ENCODE assay signal across 10 cellular contexts in the genomic region with DNA sequence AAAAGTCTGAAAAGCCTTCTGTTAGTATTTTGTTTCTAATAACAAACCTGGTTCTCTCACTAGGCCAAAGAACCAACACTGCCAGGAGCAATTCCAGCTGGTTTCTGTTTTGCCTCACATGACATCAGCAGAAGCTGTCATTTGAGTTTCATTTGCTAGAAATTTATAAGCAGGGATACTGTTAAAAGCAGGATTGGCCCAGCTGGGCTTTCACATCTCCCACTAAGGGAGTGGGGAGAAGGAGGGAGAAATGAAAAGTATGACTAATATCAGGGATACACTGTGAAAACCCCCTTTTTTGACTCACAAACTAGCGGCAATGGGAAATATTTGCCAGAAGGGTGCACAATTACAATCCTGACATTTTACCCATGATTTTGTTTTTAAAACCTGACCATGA. TPM values are rescaled to one million over a fixed set of nuclear protein-coding genes. Genes with fewer than 3 reads are reported as not detected.
A peak's percentile ranks its signal among the peaks of the same experiment; 100 is the strongest.
DNase-seq lines count a peak whose midpoint lies in the region; ATAC-seq and TF ChIP-seq lines count a peak whose summit lies in the region.
"Had no signal": no experiment of that assay in that cellular context is flagged by ENCODE, and none has a peak within 500 bp of the region (broad histone marks: within the 10 kb centered on the region; RNA-seq: fewer than 3 reads in every experiment).

No MANE protein-coding gene starts in this region.

- intact Hi-C loops in right cardiac atrium (cut with DNase I): no loop called here
- intact Hi-C loops in spleen (cut with DNase I; ENCODE audit: low total_unique reads): no loop called here

- TF ChIP-seq CTCF in HFFc6 (IDR thresholded peaks at IDR 0.05) (peak; percentile 49), astrocyte of the spinal cord (IDR thresholded peaks at IDR 0.05; ENCODE audit: low read depth, low read length) (no peak), spleen (IDR thresholded peaks at IDR 0.05 in 8 of 11, conservative IDR thresholded peaks at IDR 0.05 in 3 of 11) (no peak)

- peak; percentile 63 to 79 for ATAC-seq in right cardiac atrium
- no peak for ATAC-seq in HG02885 (IDR thresholded peaks at IDR 0.05; ENCODE audit: poor library complexity, unreplicated experiment)

- no peak overlapping the region for H3K27ac ChIP-seq in right cardiac atrium (ENCODE audit: low read length)
- peak overlapping the region in 6 of 8 donors; percentile 15 to 69 (median 48) for H3K27ac ChIP-seq in spleen
- no peak overlapping the region for H3K27ac ChIP-seq in effector memory CD4-positive, alpha-beta T cell (ENCODE audit: insufficient read depth, low read length, poor library complexity, severe bottlenecking)

- H3K9me3 ChIP-seq in right cardiac atrium (ENCODE audit: control insufficient read depth, low read length) (no peaks in the 10 kb centered on the region), spleen (no peaks in the 10 kb centered on the region)
- H3K9me3 ChIP-seq in effector memory CD4-positive, alpha-beta T cell (ENCODE audit: control insufficient read depth, low read length): no peaks in the 10 kb centered on the region

- H3K4me1 Mint-ChIP-seq in HFFc6 (ENCODE audit: low read depth): no peaks in the 10 kb centered on the region; the same call in none of the 2 replicates

- DNase-seq in HFFc6: peak; percentile 92
- peak; percentile 91 for DNase-seq in astrocyte of the spinal cord (ENCODE audit: low read depth, low spot score)
- peak; percentile 33 to 59 (median 54) for DNase-seq in right cardiac atrium
- no peak for DNase-seq in spleen
- no peak for DNase-seq in effector memory CD4-positive, alpha-beta T cell
- no peak for DNase-seq in hippocampal formation (lab: John Stamatoyannopoulos, UW)
- DNase-seq in stimulated activated CD4-positive, alpha-beta T cell treated with anti-CD3 and anti-CD28 coated beads, Interleukin-15, amount 100 ng/mL, for 24 hours: no peak
- DNase-seq: activated CD4-positive, alpha-beta T cell treated with anti-CD3 and anti-CD28 coated beads, Interleukin-2, amount 10 ng/mL, durations not matched to agents 24 days and 14 days; retina had no signal

- H3K27me3 Mint-ChIP-seq in HFFc6 (ENCODE audit: insufficient read depth): no peaks in the 10 kb centered on the region; the same call in 1 of the 2 replicates

- peaks cover 23% of the 10 kb centered on the region; the same call in 1 of the 2 replicates for H3K36me3 Mint-ChIP-seq in HFFc6 (ENCODE audit: low read depth)

- in situ Hi-C loops in astrocyte of the spinal cord (cut with HindIII; ENCODE audit: low sequenced_read_pairs): no loop called here

- TF ChIP-seq POLR2A in spleen (IDR thresholded peaks at IDR 0.05): no peak

- H3K4me3 Mint-ChIP-seq in HFFc6: no peak overlapping the region
- H3K4me3 Mint-ChIP-seq: activated CD4-positive, alpha-beta T cell treated with anti-CD3 and anti-CD28 coated beads, Interleukin-2, amount 10 ng/mL, durations not matched to agents 24 days and 14 days had no signal

- WGBS in right cardiac atrium: 52% methylated on average over 1 of the region's 1 CpG
- 54 to 81% (median 75%) methylated on average over 1 of the region's 1 CpG for WGBS in spleen, 5 donors

- H3K4me3 ChIP-seq in astrocyte of the spinal cord (ENCODE audit: low read depth, low read length) (peak overlapping the region; percentile 74), right cardiac atrium (ENCODE audit: low read length) (no peak overlapping the region), spleen (peak overlapping the region in 2 of 8 donors; percentile 25 to 39)
- no peak overlapping the region for H3K4me3 ChIP-seq in effector memory CD4-positive, alpha-beta T cell (ENCODE audit: insufficient read depth, low read depth, low read length, poor library complexity, severe bottlenecking)

- no peaks in the 10 kb centered on the region for H3K4me1 ChIP-seq in right cardiac atrium (ENCODE audit: control insufficient read depth, insufficient read depth, low read length)
- no peaks in the 10 kb centered on the region for H3K4me1 ChIP-seq in spleen
- no peaks in the 10 kb centered on the region for H3K4me1 ChIP-seq in effector memory CD4-positive, alpha-beta T cell (ENCODE audit: control insufficient read depth, insufficient read depth, low read length, poor library complexity, severe bottlenecking)

- H3K27ac Mint-ChIP-seq in HFFc6: peak overlapping the region; percentile 88
- H3K27ac Mint-ChIP-seq: activated CD4-positive, alpha-beta T cell treated with anti-CD3 and anti-CD28 coated beads, Interleukin-2, amount 10 ng/mL, durations not matched to agents 24 days and 14 days had no signal

- H3K36me3 ChIP-seq in spleen: no peaks in the 10 kb centered on the region
- no peaks in the 10 kb centered on the region for H3K36me3 ChIP-seq in effector memory CD4-positive, alpha-beta T cell (ENCODE audit: control insufficient read depth, insufficient read depth, low read length)

- no peaks in the 10 kb centered on the region for H3K27me3 ChIP-seq in right cardiac atrium (ENCODE audit: control insufficient read depth, insufficient read depth)
- H3K27me3 ChIP-seq in spleen (replicated peaks in 1 of 7): no peaks in the 10 kb centered on the region
- H3K27me3 ChIP-seq in effector memory CD4-positive, alpha-beta T cell (replicated peaks; ENCODE audit: control insufficient read depth, insufficient read depth, low read length, poor library complexity, severe bottlenecking): no peaks in the 10 kb centered on the region

- peaks cover 3% of the 10 kb centered on the region; the same call in 1 of the 2 replicates for H3K9me3 Mint-ChIP-seq in HFFc6
- H3K9me3 Mint-ChIP-seq: activated CD4-positive, alpha-beta T cell treated with anti-CD3 and anti-CD28 coated beads, Interleukin-2, amount 10 ng/mL, durations not matched to agents 24 days and 14 days had no signal

RNA-seq across cellular contexts. Expression of gene CCDC80, which starts 5.3 kb away (rescaled TPM):
- total RNA-seq in HFFc6 (2021; fragmentation: NEBNext Ultra II Directional; extraction: Animal tissue kit (Norgen Biotek cat#: 25700)): 100 to 1,000 TPM; 326 to 388 (median 358) TPM
- total RNA-seq in right cardiac atrium: 100 to 1,000 TPM; 123 to 187 (median 152) TPM
- 20.3 TPM for polyA plus RNA-seq in right cardiac atrium
- total RNA-seq in spleen: 10 to 100 TPM; 10.7 to 99.9 (median 37.8) TPM
- polyA plus RNA-seq in spleen: 10 to 100 TPM in 1 of 3 donors, 1 to 10 TPM in 2; 5.2 to 17.1 (median 6.8) TPM
- total RNA-seq: activated CD4-positive, alpha-beta T cell treated with anti-CD3 and anti-CD28 coated beads, Interleukin-2, amount 10 ng/mL, durations not matched to agents 24 days and 14 days had no signal

Comparison
In these comparisons a context has a peak if more than half of its experiments do, and no peak if none do; other contexts are left out.
1. DNase-seq: peak in HFFc6 (single experiment), astrocyte of the spinal cord (single experiment) and right cardiac atrium (3 of 3); none in spleen (single experiment), effector memory CD4-positive, alpha-beta T cell (0 of 3), hippocampal formation (0 of 2) and stimulated activated CD4-positive, alpha-beta T cell treated with anti-CD3 and anti-CD28 coated beads, Interleukin-15, amount 100 ng/mL, for 24 hours (single experiment).
2. H3K27ac ChIP-seq: peak in spleen (6 of 8); none in right cardiac atrium (single experiment) and effector memory CD4-positive, alpha-beta T cell (single experiment).